21 cellular contexts compared by ENCODE assay signal in genomic region chr7:10138087-10138854, GRCh38.
"Had no signal": no experiment of that assay in that cellular context is flagged by ENCODE, and none has a peak within 500 bp of the region (broad histone marks: within the 10 kb centered on the region; RNA-seq: fewer than 3 reads in every experiment).

No MANE protein-coding gene starts in this region.

- H3K9me3 Mint-ChIP-seq: stimulated activated memory B cell treated with anti-CD40 and anti-IgM and Interleukin-4, amounts not matched to agents 10 μg/mL and 1 μg/mL and 100 μg/mL, for 72 hours had no signal

- DNase-seq: caudate nucleus; cerebellar nuclear complex; effector memory CD4-positive, alpha-beta T cell; erythroblast; esophagus squamous epithelium; foreskin melanocyte; glutamatergic neuron; heart right ventricle; hippocampal formation; left colon; naive thymus-derived CD8-positive, alpha-beta T cell; occipital lobe; ovary; sigmoid colon; spleen; stimulated activated CD4-positive, alpha-beta T cell treated with anti-CD3 and anti-CD28 coated beads, Interleukin-4, amount 100 ng/mL, for 4 hours; transverse colon had no signal

- H3K4me1 Mint-ChIP-seq: naive thymus-derived CD8-positive, alpha-beta T cell; stimulated activated memory B cell treated with anti-CD40 and anti-IgM and Interleukin-4, amounts not matched to agents 10 μg/mL and 1 μg/mL and 100 μg/mL, for 72 hours had no signal

- H3K27ac Mint-ChIP-seq: naive thymus-derived CD8-positive, alpha-beta T cell; stimulated activated memory B cell treated with anti-CD40 and anti-IgM and Interleukin-4, amounts not matched to agents 10 μg/mL and 1 μg/mL and 100 μg/mL, for 72 hours; stimulated activated naive CD8-positive, alpha-beta T cell treated with anti-CD3 and anti-CD28 coated beads, Interleukin-15, Interleukin-2, amounts not matched to agents 100 ng/mL and 50 ng/mL, for 24 hours had no signal

- H3K36me3 ChIP-seq: esophagus squamous epithelium, heart right ventricle, ovary, sigmoid colon, spleen, thoracic aorta, transverse colon, vagina had no signal

- H3K27me3 Mint-ChIP-seq: naive thymus-derived CD8-positive, alpha-beta T cell; stimulated activated memory B cell treated with anti-CD40 and anti-IgM and Interleukin-4, amounts not matched to agents 10 μg/mL and 1 μg/mL and 100 μg/mL, for 72 hours; stimulated activated naive CD8-positive, alpha-beta T cell treated with anti-CD3 and anti-CD28 coated beads, Interleukin-15, Interleukin-2, amounts not matched to agents 100 ng/mL and 50 ng/mL, for 24 hours had no signal

- H3K27me3 ChIP-seq: esophagus squamous epithelium, heart right ventricle, ovary, sigmoid colon, spleen, transverse colon, vagina had no signal

- H3K4me1 ChIP-seq: esophagus squamous epithelium, sigmoid colon, spleen, transverse colon, vagina had no signal

- H3K27ac ChIP-seq: esophagus squamous epithelium, heart right ventricle, ovary, sigmoid colon, spleen, thoracic aorta, transverse colon, vagina had no signal

- H3K36me3 Mint-ChIP-seq: naive thymus-derived CD8-positive, alpha-beta T cell; stimulated activated memory B cell treated with anti-CD40 and anti-IgM and Interleukin-4, amounts not matched to agents 10 μg/mL and 1 μg/mL and 100 μg/mL, for 72 hours had no signal

- H3K4me3 Mint-ChIP-seq: naive thymus-derived CD8-positive, alpha-beta T cell; stimulated activated memory B cell treated with anti-CD40 and anti-IgM and Interleukin-4, amounts not matched to agents 10 μg/mL and 1 μg/mL and 100 μg/mL, for 72 hours; stimulated activated naive CD8-positive, alpha-beta T cell treated with anti-CD3 and anti-CD28 coated beads, Interleukin-15, Interleukin-2, amounts not matched to agents 100 ng/mL and 50 ng/mL, for 24 hours had no signal

- H3K4me3 ChIP-seq: esophagus squamous epithelium, heart right ventricle, ovary, sigmoid colon, spleen, thoracic aorta, transverse colon, vagina had no signal

- ATAC-seq: left colon; naive thymus-derived CD8-positive, alpha-beta T cell; stimulated activated memory B cell treated with anti-CD40 and anti-IgM and Interleukin-4, amounts not matched to agents 10 μg/mL and 1 μg/mL and 100 μg/mL, for 72 hours had no signal

- H3K9me3 ChIP-seq: esophagus squamous epithelium, ovary, sigmoid colon, spleen, thoracic aorta, transverse colon, vagina had no signal
